ENCODE assay signal across 8 cellular contexts in genomic region chr14:75428230-75429104, GRCh38. TPM values are rescaled to one million over a fixed set of nuclear protein-coding genes. Genes with fewer than 3 reads are reported as not detected.
A peak's percentile ranks its signal among the peaks of the same experiment; 100 is the strongest.
DNase-seq lines count a peak whose midpoint lies in the region; ATAC-seq and TF ChIP-seq lines count a peak whose summit lies in the region.

No MANE protein-coding gene starts in this region.

- TF ChIP-seq CTCF in gastroesophageal sphincter (IDR thresholded peaks at IDR 0.05) = no peak
- TF ChIP-seq CTCF in neutrophil (IDR thresholded peaks at IDR 0.05) = no peak

- ATAC-seq in activated T-cell treated with anti-CD3 and anti-CD28 coated beads, Interleukin-2, amount 50 U/mL, for 4 hours = peak; percentile 56 to 62
- peak; percentile 32 for ATAC-seq in gastroesophageal sphincter

- peaks cover 0 to 61% (median 29%) of the 10 kb centered on the region in 3 donors for H3K4me1 ChIP-seq in gastroesophageal sphincter
- H3K4me1 ChIP-seq in neutrophil (ENCODE audit: control insufficient read depth in 1 of 2, insufficient read depth in 1 of 2, low read depth in 1 of 2, low read length in 1 of 2) = peaks cover 40 to 54% of the 10 kb centered on the region in 2 experiments

- WGBS in gastroesophageal sphincter (ENCODE audit: low coverage in 1 of 2), 2 donors = 0% methylated on average over 3 to 15 of the region's 64 CpGs

- no peaks in the 10 kb centered on the region for H3K36me3 Mint-ChIP-seq in activated T-cell treated with anti-CD3 and anti-CD28 coated beads, Interleukin-2, amount 50 U/mL, for 4 hours (ENCODE audit: insufficient read depth)

- H3K36me3 ChIP-seq in gastroesophageal sphincter (peaks cover 0 to 11% of the 10 kb centered on the region in 2 donors), neutrophil (peaks cover 21% of the 10 kb centered on the region)

- H3K4me3 ChIP-seq in gastroesophageal sphincter = peak overlapping the region; percentile 79 to 84
- peak overlapping the region; percentile 81 for H3K4me3 ChIP-seq in neutrophil (ENCODE audit: low read depth in 1 of 2, low read length in 1 of 2)

- peaks cover 29% of the 10 kb centered on the region for H3K27me3 Mint-ChIP-seq in activated T-cell treated with anti-CD3 and anti-CD28 coated beads, Interleukin-2, amount 50 U/mL, for 4 hours (ENCODE audit: low read depth)

- H3K4me3 Mint-ChIP-seq in activated T-cell treated with anti-CD3 and anti-CD28 coated beads, Interleukin-2, amount 50 U/mL, for 4 hours = peak overlapping the region; percentile 77

- H3K9me3 ChIP-seq in gastroesophageal sphincter (no peaks in the 10 kb centered on the region), neutrophil (no peaks in the 10 kb centered on the region)

- peak in 1 of 2 donors; percentile 21 for TF ChIP-seq POLR2A in gastroesophageal sphincter (IDR thresholded peaks at IDR 0.05)

- H3K9me3 Mint-ChIP-seq in activated T-cell treated with anti-CD3 and anti-CD28 coated beads, Interleukin-2, amount 50 U/mL, for 4 hours = peaks cover 6% of the 10 kb centered on the region

- H3K27me3 ChIP-seq in gastroesophageal sphincter = no peaks in the 10 kb centered on the region
- no peaks in the 10 kb centered on the region for H3K27me3 ChIP-seq in neutrophil

- peak; percentile 22 to 24 for DNase-seq in stimulated activated CD4-positive, alpha-beta T cell treated with anti-CD3 and anti-CD28 coated beads, Interleukin-2, amount 100 ng/mL, for 24 hours
- no peak for DNase-seq in stimulated activated CD4-positive, alpha-beta T cell treated with anti-CD3 and anti-CD28 coated beads, Interleukin-2, amount 100 ng/mL, for 48 hours
- DNase-seq in HK-2 (ENCODE audit: unreplicated experiment) = peak; percentile 31
- DNase-seq in activated T-cell treated with anti-CD3 and anti-CD28 coated beads, Interleukin-2, amount 50 U/mL, for 4 hours = no peak
- DNase-seq in NCI-H510A treated with DMSO at 0.1 percent for 48 hours (lab: John Stamatoyannopoulos, UW) = no peak
- no peak for DNase-seq in kidney glomerular epithelial cell (lab: John Stamatoyannopoulos, UW)

- no peak for TF ChIP-seq EP300 in gastroesophageal sphincter (IDR thresholded peaks at IDR 0.05)

- H3K4me1 Mint-ChIP-seq in activated T-cell treated with anti-CD3 and anti-CD28 coated beads, Interleukin-2, amount 50 U/mL, for 4 hours (ENCODE audit: low read depth) = peaks cover 9% of the 10 kb centered on the region

- H3K27ac ChIP-seq in gastroesophageal sphincter = peak overlapping the region; percentile 85 to 97 (median 94)
- H3K27ac ChIP-seq in neutrophil = peak overlapping the region; percentile 96

RNA-seq across cellular contexts. Expression of gene JDP2, which starts 0.6 kb away (rescaled TPM):
- 1 to 10 TPM in 2 of 3 donors, under 1 TPM in 1; 0.61 to 1.3 (median 1.3) TPM for total RNA-seq in activated T-cell treated with anti-CD3 and anti-CD28 coated beads, Interleukin-2, amount 50 U/mL, for 4 hours
- total RNA-seq in gastroesophageal sphincter = 10 to 100 TPM; 55.6 to 90.0 (median 70.8) TPM

Comparison
In these comparisons a context has a peak if more than half of its experiments do, and no peak if none do; other contexts are left out.
1. DNase-seq: peak in stimulated activated CD4-positive, alpha-beta T cell treated with anti-CD3 and anti-CD28 coated beads, Interleukin-2, amount 100 ng/mL, for 24 hours (2 of 2) and HK-2 (single experiment); none in stimulated activated CD4-positive, alpha-beta T cell treated with anti-CD3 and anti-CD28 coated beads, Interleukin-2, amount 100 ng/mL, for 48 hours (0 of 2), activated T-cell treated with anti-CD3 and anti-CD28 coated beads, Interleukin-2, amount 50 U/mL, for 4 hours (single experiment), NCI-H510A treated with DMSO at 0.1 percent for 48 hours (single experiment) and kidney glomerular epithelial cell (single experiment).
2. RNA of gene JDP2, which starts 0.6 kb away (total RNA-seq): 55.6 to 90.0 TPM in gastroesophageal sphincter; 0.61 to 1.3 TPM in activated T-cell treated with anti-CD3 and anti-CD28 coated beads, Interleukin-2, amount 50 U/mL, for 4 hours; every median in the first group is over 10 times any median in the second.